In genomic region chr16:75288596-75289120, GRCh38 we compare ENCODE assay signal across 9 cellular contexts. TPM values are rescaled to one million over a fixed set of nuclear protein-coding genes. Genes with fewer than 3 reads are reported as not detected.
DNase-seq lines count a peak whose midpoint lies in the region; ATAC-seq and TF ChIP-seq lines count a peak whose summit lies in the region.
"Had no signal": no experiment of that assay in that cellular context is flagged by ENCODE, and none has a peak within 500 bp of the region (broad histone marks: within the 10 kb centered on the region; RNA-seq: fewer than 3 reads in every experiment).

No MANE protein-coding gene starts in this region.

- H3K27me3 Mint-ChIP-seq in naive thymus-derived CD4-positive, alpha-beta T cell: peaks cover 7 to 26% (median 15%) of the 10 kb centered on the region in 5 donors

- no peak for TF ChIP-seq EP300 in upper lobe of left lung (IDR thresholded peaks at IDR 0.05)

- peak overlapping the region; percentile 29 to 86 (median 67) for H3K27ac Mint-ChIP-seq in naive thymus-derived CD4-positive, alpha-beta T cell

- no peaks in the 10 kb centered on the region for H3K27me3 ChIP-seq in naive thymus-derived CD4-positive, alpha-beta T cell (ENCODE audit: control insufficient read depth in 2 of 2, insufficient read depth in 2 of 2, low read length in 2 of 2)
- H3K27me3 ChIP-seq in upper lobe of left lung: no peaks in the 10 kb centered on the region

- H3K4me1 ChIP-seq in naive thymus-derived CD4-positive, alpha-beta T cell (ENCODE audit: control insufficient read depth in 2 of 2, insufficient read depth in 2 of 2, low read length in 2 of 2): peaks cover 11 to 18% of the 10 kb centered on the region in 2 donors
- H3K4me1 ChIP-seq in upper lobe of left lung: peaks cover 13 to 22% (median 17%) of the 10 kb centered on the region in 4 donors

- CTCF ChIA-PET in naive thymus-derived CD4-positive, alpha-beta T cell (lab: Charles Lee): no interaction called here

- H3K36me3 Mint-ChIP-seq in naive thymus-derived CD4-positive, alpha-beta T cell: peaks cover 5 to 49% (median 37%) of the 10 kb centered on the region in 5 donors

- peaks cover 16 to 22% (median 19%) of the 10 kb centered on the region in 7 donors for H3K4me1 Mint-ChIP-seq in naive thymus-derived CD4-positive, alpha-beta T cell

- H3K4me3 Mint-ChIP-seq in naive thymus-derived CD4-positive, alpha-beta T cell: peak overlapping the region; percentile 33 to 82 (median 60)

- TF ChIP-seq CTCF in upper lobe of left lung (IDR thresholded peaks at IDR 0.05): no peak

- DNase-seq in activated CD4-positive, CD25-positive, alpha-beta regulatory T cell treated with anti-CD3 and anti-CD28 coated beads, Interleukin-2, amount 50 U/mL, for 16 hours (ENCODE audit: low read depth, low spot score): peak; percentile 14
- no peak for DNase-seq in activated CD4-positive, CD25-positive, alpha-beta regulatory T cell (lab: John Stamatoyannopoulos, UW)
- DNase-seq in activated effector memory CD4-positive, alpha-beta T cell treated with Interleukin-2 at 50 U/mL for 16 hours: peak; percentile 43
- peak; percentile 21 to 78 (median 72) for DNase-seq in naive thymus-derived CD4-positive, alpha-beta T cell
- DNase-seq in upper lobe of left lung (no peak), DMS79 (lab: John Stamatoyannopoulos, UW) (no peak), head of caudate nucleus (no peak)

- H3K9me3 ChIP-seq in naive thymus-derived CD4-positive, alpha-beta T cell (ENCODE audit: control insufficient read depth in 2 of 3, low read length in 3 of 3): no peaks in the 10 kb centered on the region
- no peaks in the 10 kb centered on the region for H3K9me3 ChIP-seq in upper lobe of left lung

- no peak overlapping the region for H3K4me3 ChIP-seq in naive thymus-derived CD4-positive, alpha-beta T cell (ENCODE audit: low read length)
- H3K4me3 ChIP-seq in upper lobe of left lung: no peak overlapping the region

- ATAC-seq in naive thymus-derived CD4-positive, alpha-beta T cell: peak; percentile 93
- ATAC-seq in upper lobe of left lung (ENCODE audit: low FRiP score in 2 of 2) (peak in 1 of 2 donors; percentile 50), HG03025 (IDR thresholded peaks at IDR 0.05; ENCODE audit: low FRiP score, unreplicated experiment) (no peak)

- 72 to 83% methylated on average over 10 of the region's 10 CpGs for WGBS in upper lobe of left lung, 2 donors

- H3K27ac ChIP-seq in naive thymus-derived CD4-positive, alpha-beta T cell (ENCODE audit: low read depth, low read length): no peak overlapping the region
- H3K27ac ChIP-seq in upper lobe of left lung: peak overlapping the region; percentile 11 to 77 (median 54)
- H3K27ac ChIP-seq: 22Rv1 had no signal

- TF ChIP-seq POLR2A in upper lobe of left lung (IDR thresholded peaks at IDR 0.05): no peak

- intact Hi-C loops in naive thymus-derived CD4-positive, alpha-beta T cell (cut with micrococcal nuclease): no loop called here
- intact Hi-C loops in head of caudate nucleus (cut with DNase I): no loop called here

- H3K9me3 Mint-ChIP-seq in naive thymus-derived CD4-positive, alpha-beta T cell: peaks cover 0 to 4% (median 0%) of the 10 kb centered on the region in 11 donors

- POLR2A ChIA-PET in naive thymus-derived CD4-positive, alpha-beta T cell (lab: Charles Lee): no interaction called here

- peaks cover 0 to 24% (median 0%) of the 10 kb centered on the region in 3 experiments for H3K36me3 ChIP-seq in naive thymus-derived CD4-positive, alpha-beta T cell (ENCODE audit: control insufficient read depth in 2 of 3, insufficient read depth in 3 of 3, low read length in 3 of 3)
- H3K36me3 ChIP-seq in upper lobe of left lung: peaks cover 4 to 25% (median 14%) of the 10 kb centered on the region in 4 donors

RNA-seq across cellular contexts. Expression of gene BCAR1, which starts 37.2 kb away (rescaled TPM):
- total RNA-seq in naive thymus-derived CD4-positive, alpha-beta T cell: not detected
- polyA plus RNA-seq in naive thymus-derived CD4-positive, alpha-beta T cell: not detected
- 10 to 100 TPM; 32.9 to 87.2 (median 61.7) TPM for total RNA-seq in upper lobe of left lung

Comparison
In these comparisons a context has a peak if more than half of its experiments do, and no peak if none do; other contexts are left out.
1. DNase-seq: peak in activated CD4-positive, CD25-positive, alpha-beta regulatory T cell treated with anti-CD3 and anti-CD28 coated beads, Interleukin-2, amount 50 U/mL, for 16 hours (single experiment), activated effector memory CD4-positive, alpha-beta T cell treated with Interleukin-2 at 50 U/mL for 16 hours (single experiment) and naive thymus-derived CD4-positive, alpha-beta T cell (9 of 9); none in activated CD4-positive, CD25-positive, alpha-beta regulatory T cell (0 of 4), upper lobe of left lung (0 of 2), DMS79 (single experiment) and head of caudate nucleus (0 of 42).
2. RNA of gene BCAR1, which starts 37.2 kb away (total RNA-seq): 32.9 to 87.2 TPM in upper lobe of left lung; not detected in naive thymus-derived CD4-positive, alpha-beta T cell; every median in the first group is over 10 times any median in the second.